12 cellular contexts compared by ENCODE assay signal in the genomic region with DNA sequence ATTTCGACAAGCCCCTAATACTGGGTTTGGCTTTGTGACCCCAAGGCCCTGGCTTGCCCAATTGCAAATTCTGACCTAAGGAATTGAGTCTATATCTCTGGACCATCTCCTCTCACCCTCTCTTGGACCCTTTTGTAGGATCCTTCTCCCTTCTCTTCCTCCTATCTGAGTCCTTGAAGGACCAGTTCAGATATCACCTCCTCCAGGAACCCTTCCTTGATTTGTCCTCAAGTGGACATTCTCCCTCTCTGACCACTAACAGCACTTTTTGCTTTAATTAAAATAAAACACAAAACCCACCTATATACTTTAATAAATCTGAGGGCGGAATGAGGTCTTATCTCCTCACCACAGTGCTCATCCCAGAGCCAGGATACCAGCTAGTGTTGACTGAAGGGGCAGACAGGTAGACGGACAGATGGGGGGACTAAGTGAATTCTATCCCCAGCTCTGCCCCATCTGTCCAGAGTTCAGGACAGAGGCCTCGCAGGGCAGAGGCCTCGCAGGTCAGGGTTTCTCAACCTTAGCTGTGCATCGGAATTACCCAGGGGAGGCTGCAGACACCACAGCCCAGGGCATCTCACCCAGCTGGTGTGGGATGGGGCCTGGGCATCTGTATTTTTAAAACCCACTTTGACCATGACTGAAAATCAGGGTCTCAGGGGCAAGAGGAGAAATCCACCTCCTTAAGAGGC. TPM values are rescaled to one million over a fixed set of nuclear protein-coding genes. Genes with fewer than 3 reads are reported as not detected.
A peak's percentile ranks its signal among the peaks of the same experiment; 100 is the strongest.
DNase-seq lines count a peak whose midpoint lies in the region; ATAC-seq and TF ChIP-seq lines count a peak whose summit lies in the region.
"Had no signal": no experiment of that assay in that cellular context is flagged by ENCODE, and none has a peak within 500 bp of the region (broad histone marks: within the 10 kb centered on the region; RNA-seq: fewer than 3 reads in every experiment).

No MANE protein-coding gene starts in this region.

- no peak overlapping the region for H4K8ac ChIP-seq in neuronal stem cell (ENCODE audit: low read depth, low read length)

- H3K27ac ChIP-seq in left ventricle myocardium inferior (replicated peaks): peak overlapping the region; percentile 66
- H3K27ac ChIP-seq in coronary artery: peak overlapping the region; percentile 35 to 72
- H3K27ac ChIP-seq in neuronal stem cell (replicated peaks; ENCODE audit: low read length): no peak overlapping the region
- H3K27ac ChIP-seq in urinary bladder (ENCODE audit: low read depth): peak overlapping the region; percentile 77
- H3K27ac ChIP-seq: KMS-11 had no signal

- H4K91ac ChIP-seq in neuronal stem cell (ENCODE audit: low read depth, low read length, poor library complexity): no peak overlapping the region

- H2BK12ac ChIP-seq in neuronal stem cell (ENCODE audit: low read length): no peak overlapping the region

- H2BK5ac ChIP-seq in neuronal stem cell (ENCODE audit: low read length): no peak overlapping the region

- DNase-seq in left ventricle myocardium inferior (no peak), Right ventricle myocardium superior (no peak), coronary artery (ENCODE audit: low spot score) (no peak), neuronal stem cell (ENCODE audit: low spot score) (no peak), SK-N-DZ (ENCODE audit: low spot score) (no peak)
- DNase-seq in effector CD4-positive, alpha-beta T cell: no peak
- DNase-seq in stimulated activated CD4-positive, alpha-beta T cell treated with anti-CD3 and anti-CD28 coated beads, Interleukin-1b, Interleukin-23, amount 100 ng/mL, for 48 hours: no peak
- DNase-seq: NCI-H1417; NCI-H345; stimulated activated naive CD8-positive, alpha-beta T cell treated with anti-CD3 and anti-CD28 coated beads, Interleukin-15, amount 100 ng/mL, for 72 hours had no signal

- H3K4me2 ChIP-seq in neuronal stem cell (ENCODE audit: insufficient read depth, low read length, poor library complexity, severe bottlenecking): no peak overlapping the region
- H3K4me2 ChIP-seq: KMS-11 had no signal

- WGBS in neuronal stem cell (ENCODE audit: extremely low coverage in 2 of 2, insufficient read length in 2 of 2, insufficient replicate concordance in 1 of 2), 2 donors: no CpG with 5 or more reads among the region's 6 CpGs
- 88% methylated on average over 6 of the region's 6 CpGs for WGBS in urinary bladder

- intact Hi-C loops in left ventricle myocardium inferior (cut with micrococcal nuclease): no loop called here
- intact Hi-C loops in Right ventricle myocardium superior (cut with DNase I): no loop called here

- peaks cover 2% of the 10 kb centered on the region for H3K79me1 ChIP-seq in neuronal stem cell (ENCODE audit: low read depth, low read length)

- no peaks in the 10 kb centered on the region for H3K9me3 ChIP-seq in left ventricle myocardium inferior (replicated peaks)
- H3K9me3 ChIP-seq in neuronal stem cell (replicated peaks in 1 of 2; ENCODE audit: control insufficient read depth in 2 of 2, insufficient read depth in 1 of 2, low read depth in 1 of 2, low read length in 2 of 2): no peaks in the 10 kb centered on the region

- H3K14ac ChIP-seq in neuronal stem cell (ENCODE audit: low read length): no peak overlapping the region

- H3K18ac ChIP-seq in neuronal stem cell (ENCODE audit: low read length): no peak overlapping the region

- no peak overlapping the region for H3K4ac ChIP-seq in neuronal stem cell (ENCODE audit: low read length)

- H3K4me1 ChIP-seq in left ventricle myocardium inferior (peaks cover 64% of the 10 kb centered on the region), neuronal stem cell (ENCODE audit: control insufficient read depth in 2 of 2, insufficient read depth in 1 of 2, low read depth in 1 of 2, low read length in 2 of 2) (peaks cover 16 to 20% of the 10 kb centered on the region in 2 donors), urinary bladder (ENCODE audit: insufficient read depth) (no peaks in the 10 kb centered on the region)

- no peak overlapping the region for H2AFZ ChIP-seq in neuronal stem cell (ENCODE audit: low read length)

- H3K9ac ChIP-seq in neuronal stem cell (ENCODE audit: low read depth, low read length, poor library complexity): no peak overlapping the region
- H3K9ac ChIP-seq: KMS-11 had no signal

- H2BK120ac ChIP-seq in neuronal stem cell (ENCODE audit: low read depth, low read length): no peak overlapping the region

- TF ChIP-seq CTCF in left ventricle myocardium inferior (IDR thresholded peaks at IDR 0.05; ENCODE audit: borderline replicate concordance) (no peak), coronary artery (IDR thresholded peaks at IDR 0.05) (no peak)

- no peak for ATAC-seq in Right ventricle myocardium superior (ENCODE audit: poor library complexity)

- no peaks in the 10 kb centered on the region for H3K27me3 ChIP-seq in left ventricle myocardium inferior (ENCODE audit: low read depth)
- no peaks in the 10 kb centered on the region for H3K27me3 ChIP-seq in neuronal stem cell (ENCODE audit: control insufficient read depth in 3 of 3, insufficient read depth in 3 of 3, low read depth in 1 of 3, low read length in 3 of 3)

- H3K4me3 ChIP-seq in left ventricle myocardium inferior (no peak overlapping the region), coronary artery (no peak overlapping the region), neuronal stem cell (ENCODE audit: low read length in 2 of 2) (no peak overlapping the region), urinary bladder (ENCODE audit: low read depth, low read length) (no peak overlapping the region)

- H3K36me3 ChIP-seq in left ventricle myocardium inferior (peaks cover 28% of the 10 kb centered on the region), neuronal stem cell (replicated peaks in 1 of 2; ENCODE audit: control insufficient read depth in 2 of 2, insufficient read depth in 2 of 2, low read length in 2 of 2) (no peaks in the 10 kb centered on the region), urinary bladder (ENCODE audit: insufficient read depth) (no peaks in the 10 kb centered on the region)

- peak overlapping the region; percentile 79 for H2AK5ac ChIP-seq in neuronal stem cell (ENCODE audit: low read depth, low read length)

- no peak overlapping the region for H2BK15ac ChIP-seq in neuronal stem cell (ENCODE audit: low read length)

- no peak overlapping the region for H3K23ac ChIP-seq in neuronal stem cell (ENCODE audit: low read depth, low read length, poor library complexity)

RNA-seq across cellular contexts. Expression of a gene that starts 9.1 kb away (rescaled TPM):
- total RNA-seq in left ventricle myocardium inferior: 146 TPM
- 201 TPM for total RNA-seq in Right ventricle myocardium superior
- 19.5 TPM for polyA plus RNA-seq in neuronal stem cell (2013, experiment 1 of 2)
- 17.6 TPM for polyA plus RNA-seq in neuronal stem cell (2013, experiment 2 of 2)
- 18.1 TPM for total RNA-seq in urinary bladder
- polyA plus RNA-seq in urinary bladder: 84.1 TPM
- polyA plus RNA-seq in SK-N-DZ (2014; cell fraction: cytosol; rRNA removed): 14.7 and 16.2 TPM in 2 replicates
- 17.1 and 17.3 TPM in 2 replicates for polyA plus RNA-seq in SK-N-DZ (2014; cell fraction: nucleus; rRNA removed)

RNA-seq across cellular contexts. Expression of a gene that starts 12.3 kb away (rescaled TPM):
- total RNA-seq in left ventricle myocardium inferior (6.4 TPM), Right ventricle myocardium superior (8.0 TPM), urinary bladder (4.5 TPM)
- 7.8 TPM for polyA plus RNA-seq in neuronal stem cell (2013, experiment 1 of 2)
- 8.0 TPM for polyA plus RNA-seq in neuronal stem cell (2013, experiment 2 of 2)
- polyA plus RNA-seq in urinary bladder: 18.2 TPM
- polyA plus RNA-seq in SK-N-DZ (2014; cell fraction: cytosol; rRNA removed): 6.4 TPM in 2 replicates
- 21.1 and 23.7 TPM in 2 replicates for polyA plus RNA-seq in SK-N-DZ (2014; cell fraction: nucleus; rRNA removed)

RNA-seq across cellular contexts. Expression of a gene that starts 25.1 kb away (rescaled TPM):
- total RNA-seq in left ventricle myocardium inferior (28.8 TPM), Right ventricle myocardium superior (31.2 TPM), urinary bladder (19.2 TPM)
- 21.6 TPM for polyA plus RNA-seq in neuronal stem cell (2013, experiment 1 of 2)
- 22.5 TPM for polyA plus RNA-seq in neuronal stem cell (2013, experiment 2 of 2)
- polyA plus RNA-seq in urinary bladder: 22.0 TPM
- polyA plus RNA-seq in SK-N-DZ (2014; cell fraction: cytosol; rRNA removed): 1.4 TPM in 2 replicates
- polyA plus RNA-seq in SK-N-DZ (2014; cell fraction: nucleus; rRNA removed): 0.97 and 2.7 TPM in 2 replicates

RNA-seq across cellular contexts. Expression of a gene that starts 38.5 kb away (rescaled TPM):
- total RNA-seq in left ventricle myocardium inferior (7.0 TPM), Right ventricle myocardium superior (8.0 TPM), urinary bladder (2.0 TPM)
- polyA plus RNA-seq in neuronal stem cell (2013, experiment 1 of 2): 3.9 TPM
- 3.7 TPM for polyA plus RNA-seq in neuronal stem cell (2013, experiment 2 of 2)
- 7.9 TPM for polyA plus RNA-seq in urinary bladder
- polyA plus RNA-seq in SK-N-DZ (2014; cell fraction: cytosol; rRNA removed): 9.7 and 10.2 TPM in 2 replicates
- polyA plus RNA-seq in SK-N-DZ (2014; cell fraction: nucleus; rRNA removed): 7.2 and 8.5 TPM in 2 replicates
